27 cellular contexts compared by ENCODE assay signal in the genomic region with DNA sequence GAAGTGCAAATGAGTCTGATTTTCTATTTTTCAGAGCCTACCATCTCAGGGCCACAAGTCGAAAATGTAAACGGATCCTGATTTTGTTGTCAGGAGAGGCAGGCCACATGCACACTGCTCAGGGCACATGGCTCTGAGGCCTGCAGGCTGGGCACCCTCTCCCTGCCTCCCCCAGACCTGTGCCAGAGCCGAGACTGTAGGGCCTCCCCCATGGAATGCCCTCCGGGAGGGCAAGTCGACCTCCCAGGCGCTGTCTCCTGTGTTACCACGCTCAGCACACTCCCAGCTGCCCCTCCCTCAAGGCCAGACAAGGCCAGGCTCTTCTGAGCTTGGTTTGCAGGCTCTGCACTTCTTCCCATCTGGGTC.
"Had no signal": no experiment of that assay in that cellular context is flagged by ENCODE, and none has a peak within 500 bp of the region (broad histone marks: within the 10 kb centered on the region; RNA-seq: fewer than 3 reads in every experiment).

No MANE protein-coding gene starts in this region.

- H3K27me3 Mint-ChIP-seq: memory B cell; naive B cell; natural killer cell treated with Interleukin-12 subunit alpha and Interleukin-12 subunit beta and Interleukin-15 and Interleukin-18, amount 100 ng/mL, for 72 hours; stimulated activated memory B cell treated with anti-CD40 and anti-IgM and Interleukin-4, amounts not matched to agents 10 μg/mL and 1 μg/mL and 100 μg/mL, for 72 hours had no signal

- H3K4me1 Mint-ChIP-seq: memory B cell; neural crest cell; stimulated activated memory B cell treated with anti-CD40 and anti-IgM and Interleukin-4, amounts not matched to agents 10 μg/mL and 1 μg/mL and 100 μg/mL, for 72 hours had no signal

- H3K27ac ChIP-seq: coronary artery, esophagus squamous epithelium, parathyroid adenoma, prostate gland, sigmoid colon, testis, tibial nerve, upper lobe of left lung had no signal

- DNase-seq: dermis blood vessel endothelial cell; effector memory CD4-positive, alpha-beta T cell; erythroblast; esophagus squamous epithelium; foreskin melanocyte; hypothalamus; immature natural killer cell; islet precursor cell; kidney glomerular epithelial cell; naive B cell; sigmoid colon; stimulated activated CD4-positive, alpha-beta T cell treated with anti-CD3 and anti-CD28 coated beads, Interleukin-2, amount 100 ng/mL, for 24 hours; stimulated activated CD4-positive, alpha-beta T cell treated with anti-CD3 and anti-CD28 coated beads, Interleukin-4, amount 100 ng/mL, for 24 hours; stimulated activated naive CD8-positive, alpha-beta T cell treated with anti-CD3 and anti-CD28 coated beads, Interleukin-15, Interleukin-2, amounts not matched to agents 100 U/mL and 50 U/mL, for 24 hours; substantia nigra; testis had no signal

- H3K4me3 ChIP-seq: coronary artery, esophagus squamous epithelium, lung, prostate gland, right atrium auricular region, sigmoid colon, testis, tibial nerve, upper lobe of left lung had no signal

- ATAC-seq: natural killer cell treated with Interleukin-12 subunit alpha and Interleukin-12 subunit beta and Interleukin-15 and Interleukin-18, amount 100 ng/mL, for 72 hours; stimulated activated memory B cell treated with anti-CD40 and anti-IgM and Interleukin-4, amounts not matched to agents 10 μg/mL and 1 μg/mL and 100 μg/mL, for 72 hours; stimulated activated naive CD8-positive, alpha-beta T cell treated with anti-CD3 and anti-CD28 coated beads, Interleukin-15, Interleukin-2, amounts not matched to agents 100 U/mL and 50 U/mL, for 24 hours had no signal

- H3K27ac Mint-ChIP-seq: stimulated activated memory B cell treated with anti-CD40 and anti-IgM and Interleukin-4, amounts not matched to agents 10 μg/mL and 1 μg/mL and 100 μg/mL, for 72 hours had no signal

- H3K4me3 Mint-ChIP-seq: immature natural killer cell; memory B cell; naive B cell; natural killer cell treated with Interleukin-12 subunit alpha and Interleukin-12 subunit beta and Interleukin-15 and Interleukin-18, amount 100 ng/mL, for 72 hours; neural crest cell; stimulated activated memory B cell treated with anti-CD40 and anti-IgM and Interleukin-4, amounts not matched to agents 10 μg/mL and 1 μg/mL and 100 μg/mL, for 72 hours had no signal

- H3K9me3 ChIP-seq: esophagus squamous epithelium, prostate gland, right atrium auricular region, sigmoid colon, testis, tibial nerve, upper lobe of left lung had no signal

- H3K9ac ChIP-seq: parathyroid adenoma had no signal

- H3K27me3 ChIP-seq: right atrium auricular region, sigmoid colon, testis, tibial nerve, upper lobe of left lung had no signal

- H3K36me3 ChIP-seq: esophagus squamous epithelium, prostate gland, right atrium auricular region, sigmoid colon had no signal

- H3K4me1 ChIP-seq: esophagus squamous epithelium, parathyroid adenoma, prostate gland, sigmoid colon, testis, tibial nerve, upper lobe of left lung had no signal

- H3K9me3 Mint-ChIP-seq: immature natural killer cell; memory B cell; naive B cell; natural killer cell treated with Interleukin-12 subunit alpha and Interleukin-12 subunit beta and Interleukin-15 and Interleukin-18, amount 100 ng/mL, for 72 hours; neural crest cell; stimulated activated memory B cell treated with anti-CD40 and anti-IgM and Interleukin-4, amounts not matched to agents 10 μg/mL and 1 μg/mL and 100 μg/mL, for 72 hours had no signal
